Comparison of ENCODE assay signal across 8 cellular contexts in genomic region chr4:83284161-83285021, GRCh38. TPM values are rescaled to one million over a fixed set of nuclear protein-coding genes. Genes with fewer than 3 reads are reported as not detected.
DNase-seq lines count a peak whose midpoint lies in the region; ATAC-seq and TF ChIP-seq lines count a peak whose summit lies in the region.

TSS of gene COQ2 (minus strand) at chr4:83284798. CDS start at chr4:83284764, 34 bp downstream.

- peak; percentile 78 for ATAC-seq in GM21737 (IDR thresholded peaks at IDR 0.05; ENCODE audit: unreplicated experiment)
- peak; percentile 90 for ATAC-seq in naive thymus-derived CD8-positive, alpha-beta T cell

- H3K4me1 ChIP-seq in DOHH2 (ENCODE audit: control insufficient read depth, low read length), result peaks cover 36% of the 10 kb centered on the region
- peaks cover 33% of the 10 kb centered on the region for H3K4me1 ChIP-seq in KMS-11 (ENCODE audit: low read depth, poor library complexity, severe bottlenecking)
- H3K4me1 ChIP-seq in fibroblast of lung (ENCODE audit: control insufficient read depth, extremely low read depth, insufficient read depth, low read length), result peaks cover 3% of the 10 kb centered on the region

- H3K27me3 Mint-ChIP-seq in naive thymus-derived CD8-positive, alpha-beta T cell, result no peaks in the 10 kb centered on the region

- H3K9me2 ChIP-seq in DOHH2 (replicated peaks; ENCODE audit: control insufficient read depth, low read length), result no peaks in the 10 kb centered on the region

- H3F3A ChIP-seq in DOHH2 (ENCODE audit: control insufficient read depth, insufficient read depth), result peaks cover 15% of the 10 kb centered on the region

- H2AFZ ChIP-seq in KMS-11 (ENCODE audit: low read depth) (peak within 1 kb of the TSS; percentile 91), fibroblast of lung (ENCODE audit: low read length) (peak within 1 kb of the TSS; percentile 52)

- H3K4me2 ChIP-seq in DOHH2 (ENCODE audit: low read length) (peak within 1 kb of the TSS; percentile 89), KMS-11 (peak within 1 kb of the TSS; percentile 74), fibroblast of lung (ENCODE audit: extremely low read depth, insufficient read depth, low read length) (peak within 1 kb of the TSS; percentile 85)

- TF ChIP-seq CTCF in DOHH2 (IDR thresholded peaks at IDR 0.05; ENCODE audit: low read depth, low read length, poor library complexity, severe bottlenecking), result peak; percentile 34
- TF ChIP-seq CTCF in KMS-11 (conservative IDR thresholded peaks at IDR 0.05; ENCODE audit: low read depth, low read length), result no peak
- peak in 1 of 2 donors; percentile 10 for TF ChIP-seq CTCF in fibroblast of lung (conservative IDR thresholded peaks at IDR 0.05 in 1 of 2, IDR thresholded peaks at IDR 0.05 in 1 of 2; ENCODE audit: low read depth in 1 of 2, low read length in 2 of 2)

- H4K20me1 ChIP-seq in DOHH2 (ENCODE audit: control insufficient read depth, insufficient read depth, low read depth, low read length) (no peaks in the 10 kb centered on the region), KMS-11 (ENCODE audit: insufficient read depth) (no peaks in the 10 kb centered on the region), fibroblast of lung (ENCODE audit: control insufficient read depth, extremely low read depth, insufficient read depth, low read length) (no peaks in the 10 kb centered on the region)

- DNase-seq in RPMI7951 (ENCODE audit: low read depth), result peak; percentile 89
- peak; percentile 88 to 89 for DNase-seq in activated T-helper 1 cell treated with anti-CD3 and anti-CD28 coated beads, Interleukin-2, amount 50 U/mL, for 16 hours (ENCODE audit: low read depth in 1 of 2, low spot score in 1 of 2)
- peak; percentile 96 for DNase-seq in fibroblast of lung (ENCODE audit: low read depth in 2 of 2)
- peak; percentile 87 to 96 (median 93) for DNase-seq in naive thymus-derived CD8-positive, alpha-beta T cell
- DNase-seq in stimulated activated naive CD4-positive, alpha-beta T cell (lab: John Stamatoyannopoulos, UW), result peak; percentile 83 to 92 (median 91)

- H3K36me3 ChIP-seq in DOHH2 (ENCODE audit: control insufficient read depth, low read length), result no peaks in the 10 kb centered on the region
- no peaks in the 10 kb centered on the region for H3K36me3 ChIP-seq in KMS-11 (ENCODE audit: insufficient read depth)
- no peaks in the 10 kb centered on the region for H3K36me3 ChIP-seq in fibroblast of lung (ENCODE audit: control insufficient read depth, insufficient read depth, low read length)

- POLR2A ChIA-PET in naive thymus-derived CD8-positive, alpha-beta T cell (lab: Charles Lee), result interaction anchor here (0.8 to 2.0 kb wide), 18 partner anchors 9 to 857 kb away, joined by 3 to 12 read pairs (median 4); partner anchors contain the start of genes COPS4, HELQ, HNRNPDL and MRPS18C

- H3K27ac ChIP-seq in DOHH2 (ENCODE audit: low read depth, low read length), result peak within 1 kb of the TSS; percentile 62
- peak within 1 kb of the TSS; percentile 66 for H3K27ac ChIP-seq in KMS-11
- peak within 1 kb of the TSS; percentile 87 for H3K27ac ChIP-seq in fibroblast of lung (ENCODE audit: insufficient read depth, low read length)

- H3K4me1 Mint-ChIP-seq in naive thymus-derived CD8-positive, alpha-beta T cell, result peaks cover 18 to 54% (median 33%) of the 10 kb centered on the region in 4 donors

- H3K27me3 ChIP-seq in DOHH2 (ENCODE audit: control insufficient read depth, low read length) (no peaks in the 10 kb centered on the region), KMS-11 (ENCODE audit: insufficient read depth, low read depth) (no peaks in the 10 kb centered on the region), fibroblast of lung (ENCODE audit: control insufficient read depth, insufficient read depth, low read length) (no peaks in the 10 kb centered on the region)

- peaks cover 30% of the 10 kb centered on the region for H3K79me2 ChIP-seq in DOHH2 (ENCODE audit: control insufficient read depth, low read length)
- no peaks in the 10 kb centered on the region for H3K79me2 ChIP-seq in KMS-11 (ENCODE audit: insufficient read depth, low read depth)
- H3K79me2 ChIP-seq in fibroblast of lung (ENCODE audit: control insufficient read depth, insufficient read depth, low read length), result peaks cover 7% of the 10 kb centered on the region

- peak within 1 kb of the TSS; percentile 96 to 99 (median 98) for H3K27ac Mint-ChIP-seq in naive thymus-derived CD8-positive, alpha-beta T cell

- peak within 1 kb of the TSS; percentile 85 for H3K4me3 ChIP-seq in DOHH2 (ENCODE audit: low read length)
- H3K4me3 ChIP-seq in KMS-11 (IDR thresholded peaks at IDR 0.05; ENCODE audit: insufficient read depth, low read depth, low read length), result peak within 1 kb of the TSS; percentile 84
- peak within 1 kb of the TSS; percentile 66 to 82 (median 68) for H3K4me3 ChIP-seq in fibroblast of lung (replicated peaks in 1 of 4; ENCODE audit: control extremely low read depth in 1 of 4, insufficient read depth in 1 of 4, low read depth in 3 of 4, low read length in 4 of 4)

- H3K9ac ChIP-seq in KMS-11 (peak within 1 kb of the TSS; percentile 81), fibroblast of lung (ENCODE audit: insufficient read depth, low read length) (peak within 1 kb of the TSS; percentile 80)

- H3K4me3 Mint-ChIP-seq in naive thymus-derived CD8-positive, alpha-beta T cell, result peak within 1 kb of the TSS; percentile 87 to 99 (median 98)

- peaks cover 0 to 2% (median 0%) of the 10 kb centered on the region in 9 donors for H3K9me3 Mint-ChIP-seq in naive thymus-derived CD8-positive, alpha-beta T cell

- H3K9me3 ChIP-seq in DOHH2 (ENCODE audit: control insufficient read depth, insufficient read depth, low read length), result no peaks in the 10 kb centered on the region
- no peaks in the 10 kb centered on the region for H3K9me3 ChIP-seq in fibroblast of lung (ENCODE audit: control insufficient read depth, insufficient read depth, low read depth, low read length)

- H3K36me3 Mint-ChIP-seq in naive thymus-derived CD8-positive, alpha-beta T cell, result no peaks in the 10 kb centered on the region

RNA-seq across cellular contexts. Expression of gene COQ2, which starts in this region (rescaled TPM):
- 20.1 and 22.5 TPM in 2 replicates for total RNA-seq in RPMI7951 (2014; rRNA removed; shearing (Covaris generic))
- total RNA-seq in fibroblast of lung, result 13.9 and 26.4 TPM in 2 replicates
- 16.7 and 23.8 TPM in 2 replicates for polyA plus RNA-seq in fibroblast of lung
- 13.5 and 17.8 TPM in 2 replicates for polyA plus RNA-seq in fibroblast of lung (2012)
- polyA minus RNA-seq in fibroblast of lung (ENCODE audit: low replicate concordance), result 3.8 and 10.1 TPM in 2 replicates
- 1 to 10 TPM; 5.3 to 5.9 TPM for total RNA-seq in naive thymus-derived CD8-positive, alpha-beta T cell
- polyA plus RNA-seq in naive thymus-derived CD8-positive, alpha-beta T cell, result 1 to 10 TPM; 5.0 to 8.1 (median 5.2) TPM

Comparison
In these comparisons a context has a peak if more than half of its experiments do, and no peak if none do; other contexts are left out.
1. Peak in every context shown above with its lines: DNase-seq, ATAC-seq, H3K4me3 ChIP-seq and H3K27ac ChIP-seq.